ENCODE assay signal across 8 cellular contexts in the genomic region with DNA sequence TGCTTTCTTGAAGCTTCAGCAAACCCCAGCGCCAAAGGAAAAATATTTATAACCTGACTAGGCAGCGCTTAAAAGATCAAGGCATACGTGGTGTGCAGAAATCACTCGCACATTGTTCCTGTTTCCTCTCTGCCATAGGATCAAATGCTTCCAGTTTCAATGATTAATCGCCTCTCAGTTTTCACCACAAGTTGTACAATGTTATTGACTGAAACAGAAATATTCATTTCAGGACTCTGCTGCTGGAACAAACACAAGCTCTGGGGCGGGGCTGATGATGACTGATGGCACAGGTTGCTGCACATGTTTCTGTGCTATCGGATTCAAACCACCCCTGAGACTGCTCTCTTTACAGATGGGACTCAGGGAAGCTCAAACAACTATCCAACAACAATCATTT.
DNase-seq lines count a peak whose midpoint lies in the region; ATAC-seq and TF ChIP-seq lines count a peak whose summit lies in the region.

No MANE protein-coding gene starts in this region.

- peak overlapping the region; percentile 35 for H3K4me2 ChIP-seq in osteoblast (ENCODE audit: insufficient read depth, low read length)

- peak; percentile 74 for DNase-seq in T-helper 2 cell treated with Interferon-gamma antibody and Interleukin-4, amounts not matched to agents 5 μg/mL and 100 μg/mL, for 36 hours (ENCODE audit: low spot score)
- DNase-seq in osteoblast (ENCODE audit: insufficient read length, low spot score, missing footprints) (no peak), H4 (ENCODE audit: low spot score) (no peak), right lobe of liver (no peak), HuH-7.5 (ENCODE audit: low spot score) (no peak), caudate nucleus (lab: John Stamatoyannopoulos, UW) (no peak)

- peaks cover 38% of the 10 kb centered on the region for H3K27me3 Mint-ChIP-seq in T-helper 2 cell treated with Interferon-gamma antibody and Interleukin-4, amounts not matched to agents 5 μg/mL and 100 μg/mL, for 36 hours (ENCODE audit: low read depth)

- no peaks in the 10 kb centered on the region for H3K9me3 ChIP-seq in osteoblast (ENCODE audit: low read depth, low read length)
- no peaks in the 10 kb centered on the region for H3K9me3 ChIP-seq in right lobe of liver

- H3K27me3 ChIP-seq in osteoblast (ENCODE audit: insufficient read depth, low read length) (peaks cover 40% of the 10 kb centered on the region), right lobe of liver (no peaks in the 10 kb centered on the region)

- no peak overlapping the region for H2AFZ ChIP-seq in osteoblast (ENCODE audit: low read length)

- no peak overlapping the region for H3K4me3 Mint-ChIP-seq in T-helper 2 cell treated with Interferon-gamma antibody and Interleukin-4, amounts not matched to agents 5 μg/mL and 100 μg/mL, for 36 hours

- ATAC-seq in GM18907 (IDR thresholded peaks at IDR 0.05; ENCODE audit: unreplicated experiment), result peak; percentile 86
- ATAC-seq in HG02852 (IDR thresholded peaks at IDR 0.05; ENCODE audit: unreplicated experiment), result peak; percentile 87
- no peak for ATAC-seq in right lobe of liver

- no peak overlapping the region for H3K27ac Mint-ChIP-seq in T-helper 2 cell treated with Interferon-gamma antibody and Interleukin-4, amounts not matched to agents 5 μg/mL and 100 μg/mL, for 36 hours

- H3K4me1 Mint-ChIP-seq in T-helper 2 cell treated with Interferon-gamma antibody and Interleukin-4, amounts not matched to agents 5 μg/mL and 100 μg/mL, for 36 hours (ENCODE audit: low read depth), result peaks cover 9% of the 10 kb centered on the region

- H4K20me1 ChIP-seq in osteoblast (ENCODE audit: insufficient read depth, low read length), result no peaks in the 10 kb centered on the region

- H3K4me3 ChIP-seq in osteoblast (ENCODE audit: insufficient read depth, low read length) (no peak overlapping the region), right lobe of liver (no peak overlapping the region)

- H3K9me3 Mint-ChIP-seq in T-helper 2 cell treated with Interferon-gamma antibody and Interleukin-4, amounts not matched to agents 5 μg/mL and 100 μg/mL, for 36 hours, result peaks cover 9% of the 10 kb centered on the region

- intact Hi-C loops in right lobe of liver (cut with DNase I), result no loop called here

- H3K27ac ChIP-seq in osteoblast (ENCODE audit: low read depth, low read length) (no peak overlapping the region), right lobe of liver (no peak overlapping the region), caudate nucleus (ENCODE audit: low read depth, low read length) (no peak overlapping the region)

- 25% methylated on average over 7 of the region's 7 CpGs for WGBS in right lobe of liver (ENCODE audit: insufficient coverage, low coverage, low lambda C conversion rate, missing lambda C conversion rate)

- H3K4me1 ChIP-seq in osteoblast (ENCODE audit: insufficient read depth, low read length) (peaks cover 15% of the 10 kb centered on the region), right lobe of liver (no peaks in the 10 kb centered on the region)

- no peak for TF ChIP-seq POLR2A in right lobe of liver (IDR thresholded peaks at IDR 0.05)

- no peaks in the 10 kb centered on the region for H3K79me2 ChIP-seq in osteoblast (ENCODE audit: insufficient read depth, low read length)

- TF ChIP-seq CTCF in osteoblast (IDR thresholded peaks at IDR 0.05; ENCODE audit: extremely low read depth, low read depth, low read length), result no peak
- TF ChIP-seq CTCF in right lobe of liver (IDR thresholded peaks at IDR 0.05), result no peak

- H3K36me3 Mint-ChIP-seq in T-helper 2 cell treated with Interferon-gamma antibody and Interleukin-4, amounts not matched to agents 5 μg/mL and 100 μg/mL, for 36 hours (ENCODE audit: low read depth), result no peaks in the 10 kb centered on the region

- H3K36me3 ChIP-seq in osteoblast (ENCODE audit: insufficient read depth, low read length), result no peaks in the 10 kb centered on the region
- no peaks in the 10 kb centered on the region for H3K36me3 ChIP-seq in right lobe of liver

Comparison
In these comparisons a context has a peak if more than half of its experiments do, and no peak if none do; other contexts are left out.
1. ATAC-seq: peak in GM18907 (single experiment) and HG02852 (single experiment); none in right lobe of liver (0 of 4).